ENCODE assay signal across 8 cellular contexts in genomic region chr20:33291830-33292355, GRCh38. TPM values are rescaled to one million over a fixed set of nuclear protein-coding genes. Genes with fewer than 3 reads are reported as not detected.
DNase-seq lines count a peak whose midpoint lies in the region; TF ChIP-seq lines count a peak whose summit lies in the region.

No MANE protein-coding gene starts in this region.

- H3K4me1 Mint-ChIP-seq in CD14-positive monocyte, result no peaks in the 10 kb centered on the region
- no peaks in the 10 kb centered on the region for H3K4me1 Mint-ChIP-seq in activated naive CD4-positive, alpha-beta T cell treated with anti-CD3 and anti-CD28 coated beads, Interleukin-2, amount 10 ng/mL, durations not matched to agents 7 days and 5 days

- in situ Hi-C loops in SK-MEL-5 (cut with HindIII; ENCODE audit: low pct_unique_long_range_greater_than_20kb, low sequenced_read_pairs), result no loop called here

- no peaks in the 10 kb centered on the region for H3K36me3 Mint-ChIP-seq in CD14-positive monocyte
- H3K36me3 Mint-ChIP-seq in activated naive CD4-positive, alpha-beta T cell treated with anti-CD3 and anti-CD28 coated beads, Interleukin-2, amount 10 ng/mL, durations not matched to agents 7 days and 5 days, result no peaks in the 10 kb centered on the region

- peaks cover 3 to 11% (median 5%) of the 10 kb centered on the region in 3 donors for H3K27me3 Mint-ChIP-seq in CD14-positive monocyte (ENCODE audit: low read depth in 3 of 3)
- peaks cover 40% of the 10 kb centered on the region for H3K27me3 Mint-ChIP-seq in activated naive CD4-positive, alpha-beta T cell treated with anti-CD3 and anti-CD28 coated beads, Interleukin-2, amount 10 ng/mL, durations not matched to agents 7 days and 5 days

- H3K9me3 Mint-ChIP-seq in CD14-positive monocyte, result peaks cover 0 to 3% (median 2%) of the 10 kb centered on the region in 7 donors
- H3K9me3 Mint-ChIP-seq in activated naive CD4-positive, alpha-beta T cell treated with anti-CD3 and anti-CD28 coated beads, Interleukin-2, amount 10 ng/mL, durations not matched to agents 7 days and 5 days, result no peaks in the 10 kb centered on the region

- POLR2A ChIA-PET in HEK293T (lab: Yijun Ruan, JAX), result no interaction called here

- H3K4me3 Mint-ChIP-seq in CD14-positive monocyte, result no peak overlapping the region
- no peak overlapping the region for H3K4me3 Mint-ChIP-seq in activated naive CD4-positive, alpha-beta T cell treated with anti-CD3 and anti-CD28 coated beads, Interleukin-2, amount 10 ng/mL, durations not matched to agents 7 days and 5 days

- CTCF ChIA-PET in HEK293T (lab: Yijun Ruan, JAX), result interaction anchor here (1.0 to 1.4 kb wide), 2 partner anchors 29 to 32 kb away, joined by 4 read pairs; no protein-coding TSS in a partner anchor
- CTCF ChIA-PET in activated naive CD4-positive, alpha-beta T cell treated with anti-CD3 and anti-CD28 coated beads, Interleukin-2, amount 10 ng/mL, durations not matched to agents 7 days and 5 days (lab: Charles Lee), result interaction anchor here (0.8 to 1.9 kb wide), 9 partner anchors 9 to 503 kb away, joined by 3 to 7 read pairs (median 3); partner anchors contain the start of gene BPIFB1

- DNase-seq in CD14-positive monocyte (ENCODE audit: low spot score) (no peak), HEK293T (ENCODE audit: extremely low spot score) (peak; percentile 75), SK-MEL-5 (ENCODE audit: low read depth, low spot score) (peak; percentile 78), hepatic stellate cell (ENCODE audit: low spot score) (peak; percentile 32), SIG-M5 (lab: John Stamatoyannopoulos, UW) (no peak), DMS114 treated with DMSO at 0.1 percent for 48 hours (lab: John Stamatoyannopoulos, UW; ENCODE audit: unreplicated experiment) (no peak)
- peak; percentile 74 for DNase-seq in activated naive CD4-positive, alpha-beta T cell treated with anti-CD3 and anti-CD28 coated beads, Interleukin-2, amount 10 ng/mL, durations not matched to agents 7 days and 5 days
- DNase-seq in stimulated activated CD4-positive, alpha-beta T cell treated with anti-CD3 and anti-CD28 coated beads, Interleukin-15, amount 100 ng/mL, for 1 hour (ENCODE audit: low read depth in 1 of 2, low spot score in 1 of 2), result peak; percentile 36 to 59

- peak; percentile 100 for TF ChIP-seq CTCF in CD14-positive monocyte (IDR thresholded peaks at IDR 0.05)

- intact Hi-C loops in CD14-positive monocyte (cut with micrococcal nuclease), result loop anchor here in 1 of 2 donors (10.0 kb wide), 1 partner anchor 497 kb away; no protein-coding TSS in a partner anchor

- peak overlapping the region in 1 of 7 donors; percentile 77 for H3K27ac Mint-ChIP-seq in CD14-positive monocyte
- no peak overlapping the region for H3K27ac Mint-ChIP-seq in activated naive CD4-positive, alpha-beta T cell treated with anti-CD3 and anti-CD28 coated beads, Interleukin-2, amount 10 ng/mL, durations not matched to agents 7 days and 5 days

TF ChIP-seq in HEK293T, 16 proteins besides CTCF, POLR2A, EP300 and RAD21:
- TF ChIP-seq TARDBP (IDR thresholded peaks at IDR 0.05) (no peak), L3MBTL2 (conservative IDR thresholded peaks at IDR 0.05) (no peak), FOXK2 (IDR thresholded peaks at IDR 0.05) (no peak), ELF4 (IDR thresholded peaks at IDR 0.05) (no peak), LEF1 (IDR thresholded peaks at IDR 0.05; ENCODE audit: borderline replicate concordance) (no peak), FOXA1 (IDR thresholded peaks at IDR 0.05) (no peak), BHLHE40 (IDR thresholded peaks at IDR 0.05; ENCODE audit: borderline replicate concordance) (no peak), ZNF384 (IDR thresholded peaks at IDR 0.05) (no peak), CTBP1 (IDR thresholded peaks at IDR 0.05; ENCODE audit: borderline replicate concordance) (no peak)

RNA-seq across cellular contexts. Expression of gene BPIFB1, which starts 8.9 kb away (rescaled TPM):
- not detected for polyA plus RNA-seq in CD14-positive monocyte
- not detected in 2 replicates for total RNA-seq in SK-MEL-5 (2014; rRNA removed; shearing (Covaris generic))
- polyA plus RNA-seq in SK-MEL-5 (2015; cell fraction: cytosol; rRNA removed), result not detected in 2 replicates
- polyA plus RNA-seq in SK-MEL-5 (2015; cell fraction: nucleus; rRNA removed), result not detected in 2 replicates

RNA-seq across cellular contexts. Expression of gene BPIFA1, which starts 56.1 kb away (rescaled TPM):
- not detected for polyA plus RNA-seq in CD14-positive monocyte
- not detected in 2 replicates for total RNA-seq in SK-MEL-5 (2014; rRNA removed; shearing (Covaris generic))
- not detected in 2 replicates for polyA plus RNA-seq in SK-MEL-5 (2015; cell fraction: cytosol; rRNA removed)
- not detected in 2 replicates for polyA plus RNA-seq in SK-MEL-5 (2015; cell fraction: nucleus; rRNA removed)

Comparison
In these comparisons a context has a peak if more than half of its experiments do, and no peak if none do; other contexts are left out.
1. DNase-seq: peak in HEK293T (single experiment), SK-MEL-5 (single experiment), activated naive CD4-positive, alpha-beta T cell treated with anti-CD3 and anti-CD28 coated beads, Interleukin-2, amount 10 ng/mL, durations not matched to agents 7 days and 5 days (single experiment), hepatic stellate cell (single experiment) and stimulated activated CD4-positive, alpha-beta T cell treated with anti-CD3 and anti-CD28 coated beads, Interleukin-15, amount 100 ng/mL, for 1 hour (2 of 2); none in CD14-positive monocyte (single experiment), SIG-M5 (single experiment) and DMS114 treated with DMSO at 0.1 percent for 48 hours (single experiment).